ENCODE assay signal across 8 cellular contexts in genomic region chr2:190277234-190278112, GRCh38. TPM values are rescaled to one million over a fixed set of nuclear protein-coding genes. Genes with fewer than 3 reads are reported as not detected.
DNase-seq lines count a peak whose midpoint lies in the region; ATAC-seq, FAIRE-seq and TF ChIP-seq lines count a peak whose summit lies in the region.

No MANE protein-coding gene starts in this region.

- ATAC-seq in esophagus mucosa: peak; percentile 68
- ATAC-seq in GM21367 (IDR thresholded peaks at IDR 0.05; ENCODE audit: unreplicated experiment): no peak
- ATAC-seq in GM19035 (IDR thresholded peaks at IDR 0.05; ENCODE audit: unreplicated experiment): no peak

- CTCF ChIA-PET in HEK293T (lab: Yijun Ruan, JAX) (interaction anchor here (0.6 to 1.0 kb wide), 3 partner anchors 13 to 189 kb away, joined by 3 to 5 read pairs (median 4); no protein-coding TSS in a partner anchor), RWPE1 (lab: Yijun Ruan, JAX) (interaction anchor here (1.0 to 1.4 kb wide), 2 partner anchors 157 to 189 kb away, joined by 4 read pairs; no protein-coding TSS in a partner anchor)

- no peak overlapping the region for H3K27ac ChIP-seq in RWPE1

- DNase-seq in DMS 273 (lab: John Stamatoyannopoulos, UW; ENCODE audit: unreplicated experiment) (peak; percentile 62), HEK293T (ENCODE audit: extremely low spot score) (peak; percentile 12), RWPE1 (ENCODE audit: low spot score) (no peak), progenitor cell of endocrine pancreas (ENCODE audit: low spot score, unreplicated experiment) (no peak), urothelium cell line (ENCODE audit: low spot score) (no peak)

- peak; percentile 30 for TF ChIP-seq CTCF in RWPE1 (conservative IDR thresholded peaks at IDR 0.05; ENCODE audit: low read depth)
- peak; percentile 51 for TF ChIP-seq CTCF in progenitor cell of endocrine pancreas (IDR thresholded peaks at IDR 0.05; ENCODE audit: unreplicated experiment)

- H3K4me1 Mint-ChIP-seq in progenitor cell of endocrine pancreas (ENCODE audit: low read depth): no peaks in the 10 kb centered on the region

- H3K27ac Mint-ChIP-seq in progenitor cell of endocrine pancreas: no peak overlapping the region

- no peak for FAIRE-seq in urothelium cell line (lab: Jason Lieb, UNC)

- POLR2A ChIA-PET in HEK293T (lab: Yijun Ruan, JAX) (interaction anchor here (2.0 kb wide), 1 partner anchor 97 kb away, joined by 5 read pairs; a partner anchor contains a TSS), RWPE1 (lab: Yijun Ruan, JAX; ENCODE audit: low non-redundant PET) (no interaction called here)

- H3K36me3 Mint-ChIP-seq in progenitor cell of endocrine pancreas (ENCODE audit: insufficient read depth): peaks cover 36% of the 10 kb centered on the region

- H3K9me3 Mint-ChIP-seq in progenitor cell of endocrine pancreas (ENCODE audit: low read depth): no peaks in the 10 kb centered on the region

- H3K4me3 Mint-ChIP-seq in progenitor cell of endocrine pancreas (ENCODE audit: low read depth): no peak overlapping the region

- H3K27me3 Mint-ChIP-seq in progenitor cell of endocrine pancreas: no peaks in the 10 kb centered on the region

TF ChIP-seq in HEK293T, 16 proteins besides CTCF, POLR2A, EP300 and RAD21:
- TF ChIP-seq FOXK2 (IDR thresholded peaks at IDR 0.05): no peak
- no peak for TF ChIP-seq LEF1 (IDR thresholded peaks at IDR 0.05; ENCODE audit: borderline replicate concordance)
- no peak for TF ChIP-seq ELF4 (IDR thresholded peaks at IDR 0.05)
- no peak for TF ChIP-seq NFRKB (IDR thresholded peaks at IDR 0.05)
- TF ChIP-seq ARNT (IDR thresholded peaks at IDR 0.05): no peak
- no peak for TF ChIP-seq SUZ12 (IDR thresholded peaks at IDR 0.05)
- no peak for TF ChIP-seq FOXM1 (IDR thresholded peaks at IDR 0.05; ENCODE audit: borderline replicate concordance)
- no peak for TF ChIP-seq BHLHE40 (IDR thresholded peaks at IDR 0.05; ENCODE audit: borderline replicate concordance)
- no peak for TF ChIP-seq TARDBP (IDR thresholded peaks at IDR 0.05)
- no peak for TF ChIP-seq ZNF384 (IDR thresholded peaks at IDR 0.05)
- TF ChIP-seq PKNOX1 (IDR thresholded peaks at IDR 0.05): no peak
- no peak for TF ChIP-seq HDGF (IDR thresholded peaks at IDR 0.05; ENCODE audit: borderline replicate concordance)
- TF ChIP-seq CTBP1 (IDR thresholded peaks at IDR 0.05; ENCODE audit: borderline replicate concordance): no peak
- no peak for TF ChIP-seq SP1 (IDR thresholded peaks at IDR 0.05)
- TF ChIP-seq L3MBTL2 (conservative IDR thresholded peaks at IDR 0.05): no peak
- no peak for TF ChIP-seq FOXA1 (IDR thresholded peaks at IDR 0.05)

RNA-seq across cellular contexts. Expression of gene HIBCH, which starts 42.2 kb away (rescaled TPM):
- total RNA-seq in esophagus mucosa (39.7 TPM), progenitor cell of endocrine pancreas (49.5 and 54.8 TPM in 2 replicates)

Comparison
In these comparisons a context has a peak if more than half of its experiments do, and no peak if none do; other contexts are left out.
1. DNase-seq: peak in DMS 273 (single experiment) and HEK293T (single experiment); none in RWPE1 (single experiment), progenitor cell of endocrine pancreas (single experiment) and urothelium cell line (single experiment).